In genomic region chr7:155373359-155374273, GRCh38 we compare ENCODE assay signal across 12 cellular contexts.
DNase-seq lines count a peak whose midpoint lies in the region; ATAC-seq, FAIRE-seq and TF ChIP-seq lines count a peak whose summit lies in the region.
"Had no signal": no experiment of that assay in that cellular context is flagged by ENCODE, and none has a peak within 500 bp of the region (broad histone marks: within the 10 kb centered on the region; RNA-seq: fewer than 3 reads in every experiment).

No MANE protein-coding gene starts in this region.

- no peak overlapping the region for H2AFZ ChIP-seq in keratinocyte (ENCODE audit: control insufficient read depth, low read length)

- H3K9ac ChIP-seq in keratinocyte (ENCODE audit: control insufficient read depth, extremely low read depth, insufficient read depth, low read length), result no peak overlapping the region
- no peak overlapping the region for H3K9ac ChIP-seq in subcutaneous abdominal adipose tissue (ENCODE audit: low read length in 5 of 5)

- DNase-seq in activated CD4-positive, alpha-beta T cell treated with anti-CD3 and anti-CD28 coated beads, Interleukin-2, amount 10 ng/mL, durations not matched to agents 24 days and 14 days, result peak; percentile 60
- no peak for DNase-seq in activated CD4-positive, alpha-beta T cell treated with anti-CD3 and anti-CD28 coated beads for 1 hour
- no peak for DNase-seq in activated naive CD8-positive, alpha-beta T cell treated with anti-CD3 and anti-CD28 coated beads for 36 hours
- DNase-seq in keratinocyte (ENCODE audit: low read depth, low spot score), result no peak
- no peak for DNase-seq in thyroid gland
- DNase-seq: BE2C, NCI-H1436, SW 1271 had no signal

- H3K27ac Mint-ChIP-seq in activated CD4-positive, alpha-beta T cell treated with anti-CD3 and anti-CD28 coated beads, Interleukin-2, amount 10 ng/mL, durations not matched to agents 24 days and 14 days, result peak overlapping the region; percentile 73
- H3K27ac Mint-ChIP-seq in activated naive CD8-positive, alpha-beta T cell treated with anti-CD3 and anti-CD28 coated beads for 36 hours, result peak overlapping the region; percentile 29

- intact Hi-C loops in activated CD4-positive, alpha-beta T cell treated with anti-CD3 and anti-CD28 coated beads, Interleukin-2, amount 10 ng/mL, durations not matched to agents 24 days and 14 days (cut with micrococcal nuclease), result loop anchor here (2.0 kb wide), 1 partner anchor 431 kb away; no protein-coding TSS in a partner anchor
- intact Hi-C loops in thyroid gland (cut with DNase I), result no loop called here

- peak overlapping the region; percentile 62 for H3K4me3 Mint-ChIP-seq in activated CD4-positive, alpha-beta T cell treated with anti-CD3 and anti-CD28 coated beads, Interleukin-2, amount 10 ng/mL, durations not matched to agents 24 days and 14 days
- H3K4me3 Mint-ChIP-seq in activated naive CD8-positive, alpha-beta T cell treated with anti-CD3 and anti-CD28 coated beads for 36 hours, result peak overlapping the region; percentile 60

- no peak for TF ChIP-seq POLR2A in thyroid gland (IDR thresholded peaks at IDR 0.05)

- H3K4me1 ChIP-seq in keratinocyte (ENCODE audit: control insufficient read depth, extremely low read depth, insufficient read depth, low read length) (peaks cover 20% of the 10 kb centered on the region), subcutaneous abdominal adipose tissue (ENCODE audit: control insufficient read depth in 5 of 5, insufficient read depth in 5 of 5, low read length in 5 of 5) (peaks cover 3 to 55% (median 54%) of the 10 kb centered on the region in 5 donors), thyroid gland (peaks cover 23 to 49% of the 10 kb centered on the region in 2 donors)
- H3K4me1 ChIP-seq: BE2C had no signal

- peaks cover 24% of the 10 kb centered on the region for H3K4me1 Mint-ChIP-seq in activated CD4-positive, alpha-beta T cell treated with anti-CD3 and anti-CD28 coated beads, Interleukin-2, amount 10 ng/mL, durations not matched to agents 24 days and 14 days
- peaks cover 21% of the 10 kb centered on the region for H3K4me1 Mint-ChIP-seq in activated naive CD8-positive, alpha-beta T cell treated with anti-CD3 and anti-CD28 coated beads for 36 hours

- no peaks in the 10 kb centered on the region for H3K79me2 ChIP-seq in keratinocyte (ENCODE audit: control insufficient read depth, insufficient read depth, low read length)

- ATAC-seq in HG03196 (IDR thresholded peaks at IDR 0.05; ENCODE audit: unreplicated experiment) (no peak), GM19328 (IDR thresholded peaks at IDR 0.05; ENCODE audit: unreplicated experiment) (no peak)

- peaks cover 2% of the 10 kb centered on the region for H3K36me3 Mint-ChIP-seq in activated CD4-positive, alpha-beta T cell treated with anti-CD3 and anti-CD28 coated beads, Interleukin-2, amount 10 ng/mL, durations not matched to agents 24 days and 14 days (ENCODE audit: low read depth)
- H3K36me3 Mint-ChIP-seq in activated naive CD8-positive, alpha-beta T cell treated with anti-CD3 and anti-CD28 coated beads for 36 hours, result no peaks in the 10 kb centered on the region

- no peak for FAIRE-seq in keratinocyte (lab: Jason Lieb, UNC)
- FAIRE-seq: bronchial epithelial cell had no signal

- H3K4me3 ChIP-seq in keratinocyte (ENCODE audit: control insufficient read depth in 2 of 3, extremely low read depth in 1 of 3, insufficient read depth in 2 of 3, low read depth in 1 of 3, low read length in 3 of 3), result peak overlapping the region in 1 of 3 experiments; percentile 49
- H3K4me3 ChIP-seq in subcutaneous abdominal adipose tissue (ENCODE audit: low read depth in 1 of 5, low read length in 5 of 5), result peak overlapping the region; percentile 39 to 55 (median 41)
- H3K4me3 ChIP-seq in thyroid gland (replicated peaks in 1 of 3), result peak overlapping the region in 1 of 3 donors; percentile 23

- no peaks in the 10 kb centered on the region for H3K36me3 ChIP-seq in keratinocyte (ENCODE audit: control insufficient read depth in 2 of 2, extremely low read depth in 1 of 2, insufficient read depth in 2 of 2, low read length in 2 of 2)
- H3K36me3 ChIP-seq in subcutaneous abdominal adipose tissue (ENCODE audit: control insufficient read depth in 5 of 5, insufficient read depth in 5 of 5, low read length in 5 of 5), result no peaks in the 10 kb centered on the region
- H3K36me3 ChIP-seq in thyroid gland, result no peaks in the 10 kb centered on the region
- H3K36me3 ChIP-seq: BE2C had no signal

- no peaks in the 10 kb centered on the region for H3K9me1 ChIP-seq in keratinocyte (ENCODE audit: control insufficient read depth, extremely low read depth, insufficient read depth, low read length)

- H4K20me1 ChIP-seq in keratinocyte (ENCODE audit: control insufficient read depth, extremely low read depth, insufficient read depth, low read length), result peaks cover 3% of the 10 kb centered on the region

- dilution Hi-C loops in keratinocyte (cut with MboI; ENCODE audit: extremely low pct_ligation_motif_present, low sequenced_read_pairs), result no loop called here

- H3K9me3 ChIP-seq in keratinocyte (ENCODE audit: control insufficient read depth, low read depth, low read length) (no peaks in the 10 kb centered on the region), subcutaneous abdominal adipose tissue (ENCODE audit: control insufficient read depth in 5 of 5, low read length in 5 of 5) (no peaks in the 10 kb centered on the region), thyroid gland (no peaks in the 10 kb centered on the region)
- H3K9me3 ChIP-seq: BE2C had no signal

- TF ChIP-seq CTCF in keratinocyte (optimal IDR thresholded peaks at IDR 0.05 in 1 of 3, IDR thresholded peaks at IDR 0.05 in 1 of 3, conservative IDR thresholded peaks at IDR 0.05 in 1 of 3; ENCODE audit: extremely low read depth in 1 of 3, insufficient read depth in 2 of 3, low read length in 3 of 3) (no peak), thyroid gland (IDR thresholded peaks at IDR 0.05) (no peak)

- peaks cover 77% of the 10 kb centered on the region for H3K27me3 ChIP-seq in keratinocyte (ENCODE audit: control insufficient read depth, extremely low read depth, insufficient read depth, low read length)
- peaks cover 66 to 89% (median 79%) of the 10 kb centered on the region in 5 donors for H3K27me3 ChIP-seq in subcutaneous abdominal adipose tissue (ENCODE audit: control insufficient read depth in 5 of 5, insufficient read depth in 4 of 5, low read length in 5 of 5)
- peaks cover 58% of the 10 kb centered on the region for H3K27me3 ChIP-seq in thyroid gland

- H3K4me2 ChIP-seq in keratinocyte (ENCODE audit: control insufficient read depth, extremely low read depth, insufficient read depth, low read depth, low read length), result peak overlapping the region; percentile 51

- H3K27ac ChIP-seq in keratinocyte (ENCODE audit: control insufficient read depth, insufficient read depth, low read length), result no peak overlapping the region
- no peak overlapping the region for H3K27ac ChIP-seq in subcutaneous abdominal adipose tissue (ENCODE audit: low read depth, low read length)
- H3K27ac ChIP-seq in thyroid gland, result no peak overlapping the region

- H3K27me3 Mint-ChIP-seq in activated CD4-positive, alpha-beta T cell treated with anti-CD3 and anti-CD28 coated beads, Interleukin-2, amount 10 ng/mL, durations not matched to agents 24 days and 14 days, result peaks cover 77% of the 10 kb centered on the region
- H3K27me3 Mint-ChIP-seq in activated naive CD8-positive, alpha-beta T cell treated with anti-CD3 and anti-CD28 coated beads for 36 hours, result peaks cover 96% of the 10 kb centered on the region

- WGBS in thyroid gland, 2 donors, result 4 to 7% methylated on average over 61 to 62 of the region's 62 CpGs

- H3K9me3 Mint-ChIP-seq in activated CD4-positive, alpha-beta T cell treated with anti-CD3 and anti-CD28 coated beads, Interleukin-2, amount 10 ng/mL, durations not matched to agents 24 days and 14 days, result no peaks in the 10 kb centered on the region
- no peaks in the 10 kb centered on the region for H3K9me3 Mint-ChIP-seq in activated naive CD8-positive, alpha-beta T cell treated with anti-CD3 and anti-CD28 coated beads for 36 hours
